Comparison of ENCODE assay signal across 21 cellular contexts in the genomic region with DNA sequence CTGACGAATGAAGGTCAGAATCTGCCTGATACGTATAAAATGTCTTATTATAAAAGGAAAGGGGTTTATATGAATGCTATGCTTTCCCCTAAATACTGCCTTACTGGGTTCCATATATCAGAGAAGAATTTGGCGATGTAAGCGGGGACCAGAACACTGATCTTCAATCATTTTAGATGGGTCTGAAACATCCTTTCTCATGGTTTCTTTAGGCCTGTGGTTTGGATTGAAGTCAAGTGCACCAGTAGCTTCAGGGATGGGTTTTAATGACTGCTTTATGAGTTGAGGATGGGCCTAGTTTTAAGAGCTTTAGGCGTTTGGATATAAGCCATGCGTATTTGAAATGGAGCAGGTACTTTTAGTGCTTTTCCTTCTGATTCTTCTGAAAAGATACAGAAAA. TPM values are rescaled to one million over a fixed set of nuclear protein-coding genes. Genes with fewer than 3 reads are reported as not detected.
"Had no signal": no experiment of that assay in that cellular context is flagged by ENCODE, and none has a peak within 500 bp of the region (broad histone marks: within the 10 kb centered on the region; RNA-seq: fewer than 3 reads in every experiment).

No MANE protein-coding gene starts in this region.

- H3K9me3 ChIP-seq: colonic mucosa, gastrocnemius medialis, heart left ventricle, tibial artery had no signal

- H3K27me3 Mint-ChIP-seq: central memory CD8-positive, alpha-beta T cell had no signal

- H3K4me1 ChIP-seq: colonic mucosa, gastrocnemius medialis had no signal

- H3K36me3 ChIP-seq: brain microvascular endothelial cell, colonic mucosa, gastrocnemius medialis, heart left ventricle, tibial artery had no signal

- H3K4me3 Mint-ChIP-seq: activated B cell treated with CpG ODN at 0.5 μM for 24 hours; activated CD4-positive, alpha-beta memory T cell treated with anti-CD3 and anti-CD28 coated beads for 36 hours; activated CD8-positive, alpha-beta memory T cell treated with anti-CD3 and anti-CD28 coated beads, Interleukin-2, amount 10 ng/mL, durations not matched to agents 7 days and 5 days; activated naive CD8-positive, alpha-beta T cell treated with anti-CD3 and anti-CD28 coated beads, Interleukin-2, amount 10 ng/mL, durations not matched to agents 7 days and 5 days; central memory CD8-positive, alpha-beta T cell; mesothelial cell of epicardium; nephron had no signal

- ATAC-seq: activated CD8-positive, alpha-beta memory T cell treated with anti-CD3 and anti-CD28 coated beads, Interleukin-2, amount 10 ng/mL, durations not matched to agents 7 days and 5 days; gastrocnemius medialis; heart left ventricle; left lobe of liver had no signal

- FAIRE-seq: endometrium, kidney had no signal

- H3K27me3 ChIP-seq: brain microvascular endothelial cell had no signal

- H3K36me3 Mint-ChIP-seq: activated CD4-positive, alpha-beta memory T cell treated with anti-CD3 and anti-CD28 coated beads for 36 hours; activated CD8-positive, alpha-beta memory T cell treated with anti-CD3 and anti-CD28 coated beads, Interleukin-2, amount 10 ng/mL, durations not matched to agents 7 days and 5 days; activated naive CD8-positive, alpha-beta T cell treated with anti-CD3 and anti-CD28 coated beads, Interleukin-2, amount 10 ng/mL, durations not matched to agents 7 days and 5 days; mesothelial cell of epicardium had no signal

- H3K27ac ChIP-seq: brain microvascular endothelial cell, colonic mucosa, gastrocnemius medialis, tibial artery had no signal

- H3K27ac Mint-ChIP-seq: activated B cell treated with CpG ODN at 0.5 μM for 24 hours; activated CD4-positive, alpha-beta memory T cell treated with anti-CD3 and anti-CD28 coated beads for 36 hours; activated CD8-positive, alpha-beta memory T cell treated with anti-CD3 and anti-CD28 coated beads, Interleukin-2, amount 10 ng/mL, durations not matched to agents 7 days and 5 days; activated naive CD8-positive, alpha-beta T cell treated with anti-CD3 and anti-CD28 coated beads, Interleukin-2, amount 10 ng/mL, durations not matched to agents 7 days and 5 days; mesothelial cell of epicardium; nephron had no signal

- H3K4me3 ChIP-seq: colonic mucosa, gastrocnemius medialis, heart left ventricle, lung, tibial artery had no signal

- H3K9me3 Mint-ChIP-seq: activated B cell treated with CpG ODN at 0.5 μM for 24 hours; activated CD4-positive, alpha-beta memory T cell treated with anti-CD3 and anti-CD28 coated beads for 36 hours; activated naive CD8-positive, alpha-beta T cell treated with anti-CD3 and anti-CD28 coated beads, Interleukin-2, amount 10 ng/mL, durations not matched to agents 7 days and 5 days; mesothelial cell of epicardium; nephron had no signal

- DNase-seq: activated B cell treated with CpG ODN at 0.5 μM for 24 hours; activated CD4-positive, alpha-beta memory T cell treated with anti-CD3 and anti-CD28 coated beads for 36 hours; activated CD4-positive, alpha-beta T cell treated with anti-CD3 and anti-CD28 coated beads for 4 hours; activated CD8-positive, alpha-beta memory T cell treated with anti-CD3 and anti-CD28 coated beads, Interleukin-2, amount 10 ng/mL, durations not matched to agents 7 days and 5 days; activated naive CD4-positive, alpha-beta T cell; activated naive CD8-positive, alpha-beta T cell treated with anti-CD3 and anti-CD28 coated beads, Interleukin-2, amount 10 ng/mL, durations not matched to agents 7 days and 5 days; amygdala; brain microvascular endothelial cell; colonic mucosa; gastrocnemius medialis; heart left ventricle; kidney; stimulated activated CD4-positive, alpha-beta T cell treated with anti-CD3 and anti-CD28 coated beads, Interleukin-2, amount 100 ng/mL, for 24 hours; stimulated activated naive CD4-positive, alpha-beta T cell treated with Interleukin-2 at 50 U/mL for 16 hours; tibial artery had no signal

- H3K4me1 Mint-ChIP-seq: activated B cell treated with CpG ODN at 0.5 μM for 24 hours; activated CD8-positive, alpha-beta memory T cell treated with anti-CD3 and anti-CD28 coated beads, Interleukin-2, amount 10 ng/mL, durations not matched to agents 7 days and 5 days; activated naive CD8-positive, alpha-beta T cell treated with anti-CD3 and anti-CD28 coated beads, Interleukin-2, amount 10 ng/mL, durations not matched to agents 7 days and 5 days; central memory CD8-positive, alpha-beta T cell; mesothelial cell of epicardium; nephron had no signal

RNA-seq across cellular contexts. Expression of gene FMN2, which starts 6.9 kb away (rescaled TPM):
- total RNA-seq: activated B cell treated with CpG ODN at 0.5 μM for 24 hours; activated CD4-positive, alpha-beta memory T cell treated with anti-CD3 and anti-CD28 coated beads for 36 hours; activated CD8-positive, alpha-beta memory T cell treated with anti-CD3 and anti-CD28 coated beads, Interleukin-2, amount 10 ng/mL, durations not matched to agents 7 days and 5 days; activated naive CD8-positive, alpha-beta T cell treated with anti-CD3 and anti-CD28 coated beads, Interleukin-2, amount 10 ng/mL, durations not matched to agents 7 days and 5 days; left lobe of liver had no signal
